In genomic region chr2:227406177-227407031, GRCh38 we compare ENCODE assay signal across 8 cellular contexts. TPM values are rescaled to one million over a fixed set of nuclear protein-coding genes. Genes with fewer than 3 reads are reported as not detected.
A peak's percentile ranks its signal among the peaks of the same experiment; 100 is the strongest.
DNase-seq lines count a peak whose midpoint lies in the region; ATAC-seq, FAIRE-seq and TF ChIP-seq lines count a peak whose summit lies in the region.

No MANE protein-coding gene starts in this region.

- DNase-seq in A549 (ENCODE audit: low read depth in 1 of 2, low spot score in 1 of 2) (peak; percentile 92 to 98), NCI-H774 (lab: John Stamatoyannopoulos, UW) (peak; percentile 68), T47D (ENCODE audit: low read depth in 1 of 2, low spot score in 1 of 2) (peak; percentile 69 to 84), iPS-NIHi7 (ENCODE audit: extremely low spot score) (peak; percentile 85)
- no peak for DNase-seq in activated CD4-positive, CD25-positive, alpha-beta regulatory T cell (lab: John Stamatoyannopoulos, UW)

- in situ Hi-C loops in T47D (cut with HindIII; ENCODE audit: low pct_unique_long_range_greater_than_20kb, low sequenced_read_pairs): no loop called here

- H3K9ac ChIP-seq in skeletal muscle tissue (ENCODE audit: low read depth in 1 of 3, low read length in 3 of 3): peak overlapping the region in 1 of 3 donors; percentile 34

- ATAC-seq in A549 (peak; percentile 75 to 81), HG03520 (IDR thresholded peaks at IDR 0.05; ENCODE audit: unreplicated experiment) (peak; percentile 33)

- H3K4me1 ChIP-seq in A549 (peaks cover 76% of the 10 kb centered on the region), skeletal muscle tissue (ENCODE audit: control insufficient read depth in 3 of 3, insufficient read depth in 3 of 3, low read length in 3 of 3) (peaks cover 9 to 17% (median 13%) of the 10 kb centered on the region in 3 donors)

- FAIRE-seq in A549 (lab: Jason Lieb, UNC): peak; percentile 90

- H3K9me3 ChIP-seq in A549: no peaks in the 10 kb centered on the region
- no peaks in the 10 kb centered on the region for H3K9me3 ChIP-seq in skeletal muscle tissue (ENCODE audit: control insufficient read depth in 3 of 3, low read length in 3 of 3)

- CTCF ChIA-PET in A549 (lab: Yijun Ruan, JAX): interaction anchor here (0.6 to 6.1 kb wide), 59 partner anchors 9 to 590 kb away, joined by 3 to 63 read pairs (median 5); partner anchors contain the start of genes AGFG1, SCYGR1 and TM4SF20

- peak; percentile 91 for TF ChIP-seq CTCF in A549 (IDR thresholded peaks at IDR 0.05)
- TF ChIP-seq CTCF in GM12873 (IDR thresholded peaks at IDR 0.05; ENCODE audit: insufficient read depth, low read depth, low read length, missing control alignments): peak; percentile 70

- peak; percentile 98 for TF ChIP-seq RAD21 in A549 (conservative IDR thresholded peaks at IDR 0.05 in 1 of 2, IDR thresholded peaks at IDR 0.05 in 1 of 2)

- H3K4me3 ChIP-seq in A549: no peak overlapping the region
- no peak overlapping the region for H3K4me3 ChIP-seq in skeletal muscle tissue (ENCODE audit: low read length in 3 of 3)

- H3K36me3 ChIP-seq in skeletal muscle tissue (ENCODE audit: control insufficient read depth in 3 of 3, insufficient read depth in 3 of 3, low read length in 3 of 3): no peaks in the 10 kb centered on the region

- POLR2A ChIA-PET in A549 (lab: Yijun Ruan, JAX): interaction anchor here (0.9 to 2.6 kb wide), 5 partner anchors 60 to 360 kb away, joined by 3 to 10 read pairs (median 6); partner anchors contain the start of gene AGFG1

- TF ChIP-seq EP300 in A549 (IDR thresholded peaks at IDR 0.05): peak; percentile 65 to 72; a peak in 4 of 5 replicates

- no peak for TF ChIP-seq POLR2A in A549 (IDR thresholded peaks at IDR 0.05; ENCODE audit: low read length)

- H3K4me2 ChIP-seq in A549: peak overlapping the region; percentile 88

- WGBS in A549 (ENCODE audit: missing lambda C conversion rate): under 1% methylated on average over 7 of the region's 7 CpGs

- peak overlapping the region; percentile 88 to 98 for H3K27ac ChIP-seq in A549
- H3K27ac ChIP-seq in skeletal muscle tissue (ENCODE audit: low read depth, low read length): peak overlapping the region; percentile 60

- peaks cover 0 to 6% (median 3%) of the 10 kb centered on the region in 3 donors for H3K27me3 ChIP-seq in skeletal muscle tissue (ENCODE audit: control insufficient read depth in 3 of 3, insufficient read depth in 3 of 3, low read length in 3 of 3)

TF ChIP-seq in A549, 52 proteins besides CTCF, POLR2A, EP300 and RAD21 (continues in another document):
- TF ChIP-seq MAFK (IDR thresholded peaks at IDR 0.05; ENCODE audit: partially characterized antibody) (peak; percentile 24), POLR2AphosphoS2 (conservative IDR thresholded peaks at IDR 0.05; ENCODE audit: low read length) (no peak), CEBPB (IDR thresholded peaks at IDR 0.05) (peak; percentile 43 to 49; a peak in 1 of 4 replicates), RFX5 (IDR thresholded peaks at IDR 0.05) (no peak), REST (IDR thresholded peaks at IDR 0.05) (0 out of 2 replicates have a peak, but pooled peaks have one; percentile 15), MAX (IDR thresholded peaks at IDR 0.05) (peak; percentile 56), GATA3 (IDR thresholded peaks at IDR 0.05; ENCODE audit: borderline replicate concordance) (peak; percentile 77), E2F6 (IDR thresholded peaks at IDR 0.05; ENCODE audit: borderline replicate concordance, low read depth) (peak; percentile 36; the same call in 1 of the 2 replicates), JUN (IDR thresholded peaks at IDR 0.05) (peak; percentile 76 to 95), ZNF302 (CRISPR knock-in tag; IDR thresholded peaks at IDR 0.05) (no peak), EHMT2 (IDR thresholded peaks at IDR 0.05; ENCODE audit: low read depth) (no peak), MAZ (IDR thresholded peaks at IDR 0.05; ENCODE audit: borderline replicate concordance, low read depth, low read length) (no peak), PHF8 (IDR thresholded peaks at IDR 0.05; ENCODE audit: borderline replicate concordance, low read depth) (no peak), USF2 (IDR thresholded peaks at IDR 0.05) (no peak), NR3C1 (IDR thresholded peaks at IDR 0.05) (no peak), HMGXB4 (CRISPR knock-in tag; IDR thresholded peaks at IDR 0.05; ENCODE audit: borderline replicate concordance) (peak; percentile 61; the same call in 1 of the 2 replicates), TFCP2L1 (CRISPR knock-in tag; IDR thresholded peaks at IDR 0.05) (no peak), FOSL2 (IDR thresholded peaks at IDR 0.05) (peak; percentile 63), FOSL2 (CRISPR knock-in tag; IDR thresholded peaks at IDR 0.05) (peak; percentile 84), ZFP36 (IDR thresholded peaks at IDR 0.05; ENCODE audit: borderline replicate concordance, partially characterized antibody) (no peak), HOXB5 (CRISPR knock-in tag; IDR thresholded peaks at IDR 0.05) (no peak; the same call in 1 of the 2 replicates), SMC3 (IDR thresholded peaks at IDR 0.05) (peak; percentile 95)

RNA-seq across cellular contexts. Expression of gene SCYGR1, which starts 18.7 kb away (rescaled TPM):
- polyA plus RNA-seq in A549 (2011; rRNA removed) (not detected in 2 replicates), A549 (2017; fragmentation: RNase III; extraction: RNeasy Plus Mini Kit Qiagen cat#74134 plus additional on column Dnase treatment) (not detected in 3 replicates)
- polyA plus RNA-seq in A549 (2012; cell fraction: cytosol; rRNA removed): not detected in 2 replicates
- polyA plus RNA-seq in A549 (2012; cell fraction: nucleus; rRNA removed): not detected in 2 replicates
- not detected in 2 replicates for polyA minus RNA-seq in A549 (2011; rRNA and poly(A)+ RNA removed)
- total RNA-seq in skeletal muscle tissue: not detected

RNA-seq across cellular contexts. Expression of gene TM4SF20, which starts 27.3 kb away (rescaled TPM):
- 136 and 160 TPM in 2 replicates for polyA plus RNA-seq in A549 (2011; rRNA removed)
- polyA plus RNA-seq in A549 (2012; cell fraction: cytosol; rRNA removed): 12.5 and 15.3 TPM in 2 replicates
- 4.3 and 6.4 TPM in 2 replicates for polyA plus RNA-seq in A549 (2012; cell fraction: nucleus; rRNA removed)
- polyA plus RNA-seq in A549 (2017; fragmentation: RNase III; extraction: RNeasy Plus Mini Kit Qiagen cat#74134 plus additional on column Dnase treatment): 37.5 to 59.3 TPM (median 42.7 TPM) in 3 replicates
- polyA minus RNA-seq in A549 (2011; rRNA and poly(A)+ RNA removed): 47.5 and 54.8 TPM in 2 replicates
- total RNA-seq in skeletal muscle tissue: not detected

Comparison
In these comparisons a context has a peak if more than half of its experiments do, and no peak if none do; other contexts are left out.
1. DNase-seq: peak in A549 (2 of 2), NCI-H774 (single experiment), T47D (2 of 2) and iPS-NIHi7 (single experiment); none in activated CD4-positive, CD25-positive, alpha-beta regulatory T cell (0 of 4).